Comparison of ENCODE assay signal across 18 cellular contexts in the genomic region with DNA sequence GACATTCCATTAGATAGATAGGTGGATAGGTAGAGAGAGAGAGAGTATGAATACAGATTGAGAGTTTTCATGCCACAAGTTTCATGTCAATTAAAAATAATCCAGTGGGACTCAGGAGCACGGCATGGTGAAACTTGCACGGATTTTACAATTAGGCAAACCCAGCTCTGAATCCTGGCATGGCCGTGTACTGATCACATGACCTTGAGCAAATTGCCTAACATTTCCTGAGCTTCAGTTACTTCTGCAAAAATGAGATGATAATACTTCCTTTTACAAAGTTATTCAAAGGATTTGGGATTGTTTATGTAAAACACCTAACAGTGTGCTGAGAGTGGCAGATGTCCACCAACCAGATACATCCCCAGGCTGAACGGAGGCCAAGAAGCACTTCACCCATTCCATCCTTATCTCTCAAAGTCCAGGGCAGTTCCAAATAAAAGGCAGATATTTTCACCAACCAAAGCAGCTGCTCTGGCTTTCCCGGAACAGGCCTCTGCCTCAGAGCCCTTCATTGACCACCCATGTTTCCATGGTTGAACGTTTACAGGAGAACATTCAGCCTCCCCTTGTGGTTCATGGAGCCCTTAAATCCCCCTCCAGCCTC. TPM values are rescaled to one million over a fixed set of nuclear protein-coding genes. Genes with fewer than 3 reads are reported as not detected.
A peak's percentile ranks its signal among the peaks of the same experiment; 100 is the strongest.
DNase-seq lines count a peak whose midpoint lies in the region; ATAC-seq, FAIRE-seq and TF ChIP-seq lines count a peak whose summit lies in the region.
"Had no signal": no experiment of that assay in that cellular context is flagged by ENCODE, and none has a peak within 500 bp of the region (broad histone marks: within the 10 kb centered on the region; RNA-seq: fewer than 3 reads in every experiment).

No MANE protein-coding gene starts in this region.

- no peaks in the 10 kb centered on the region for H4K20me1 ChIP-seq in K562 (replicated peaks; ENCODE audit: control insufficient read depth, insufficient read depth, low read length)

- no peak overlapping the region for H3K27ac ChIP-seq in A673 (ENCODE audit: low read depth, low read length, poor library complexity, severe bottlenecking)
- H3K27ac ChIP-seq in K562 (ENCODE audit: extremely low read depth, low read depth, low read length), result no peak overlapping the region
- H3K27ac ChIP-seq: brain microvascular endothelial cell, psoas muscle had no signal

- TF ChIP-seq CTCF in A673 (conservative IDR thresholded peaks at IDR 0.05; ENCODE audit: low read depth, low read length) (no peak), K562 (IDR thresholded peaks at IDR 0.05 in 2 of 3, conservative IDR thresholded peaks at IDR 0.05 in 1 of 3; ENCODE audit: insufficient read depth in 2 of 3, low read depth in 1 of 3, low read length in 3 of 3) (no peak)

- no peak for TF ChIP-seq POLR2A in K562 (conservative IDR thresholded peaks at IDR 0.05)

- CTCF ChIA-PET in A673 (lab: Charles Lee), result interaction anchor here (0.6 kb wide), 1 partner anchor 31 kb away, joined by 7 read pairs; no protein-coding TSS in a partner anchor
- CTCF ChIA-PET in K562 (lab: Yijun Ruan, JAX; ENCODE audit: low intra/inter-chr PET ratio), result no interaction called here

- in situ Hi-C loops in K562 (cut with MboI), result no loop called here

- peak overlapping the region; percentile 47; the same call in 1 of the 2 replicates for H2AFZ ChIP-seq in K562 (ENCODE audit: low read depth, low read length)

- no peak overlapping the region for H3K4me3 ChIP-seq in A673 (ENCODE audit: low read depth, low read length, poor library complexity, severe bottlenecking)
- H3K4me3 ChIP-seq in K562, result no peak overlapping the region
- H3K4me3 ChIP-seq: psoas muscle had no signal

- FAIRE-seq in K562 (lab: Jason Lieb, UNC), result no peak
- FAIRE-seq: endothelial cell of umbilical vein, H1 had no signal

- POLR2A ChIA-PET in A673 (lab: Charles Lee; ENCODE audit: low non-redundant PET), result no interaction called here
- POLR2A ChIA-PET in K562 (lab: Yijun Ruan, JAX), result interaction anchor here (0.6 kb wide), 1 partner anchor 133 kb away, joined by 3 read pairs; no protein-coding TSS in a partner anchor

- ATAC-seq in K562 (no peak), GM21367 (IDR thresholded peaks at IDR 0.05; ENCODE audit: unreplicated experiment) (no peak)
- ATAC-seq: stimulated activated memory B cell treated with anti-CD40 and anti-IgM and Interleukin-4, amounts not matched to agents 10 μg/mL and 1 μg/mL and 100 μg/mL, for 72 hours had no signal

- WGBS in K562 (ENCODE audit: insufficient coverage, low coverage, missing lambda C conversion rate), result 0% methylated on average over 6 of the region's 6 CpGs

- TF ChIP-seq RAD21 in Ishikawa (IDR thresholded peaks at IDR 0.05; ENCODE audit: low read depth), result no peak
- no peak for TF ChIP-seq RAD21 in K562 (CRISPR knock-in tag; conservative IDR thresholded peaks at IDR 0.05 in 1 of 2, IDR thresholded peaks at IDR 0.05 in 1 of 2)

- intact Hi-C loops in A673 (cut with micrococcal nuclease; ENCODE audit: unreplicated experiment) (no loop called here), K562 (cut with micrococcal nuclease) (no loop called here)

- no peaks in the 10 kb centered on the region for H3K79me2 ChIP-seq in K562 (ENCODE audit: control insufficient read depth, insufficient read depth, low read length)

- H3K9me3 ChIP-seq in A673 (ENCODE audit: low read depth, low read length, poor library complexity, severe bottlenecking), result no peaks in the 10 kb centered on the region
- no peaks in the 10 kb centered on the region for H3K9me3 ChIP-seq in K562 (replicated peaks; ENCODE audit: control insufficient read depth, insufficient read depth, low read depth, low read length)
- H3K9me3 ChIP-seq: psoas muscle had no signal

- no TSS peak for BruUV-seq in A673 (replicated peaks; lab: Mats Ljungman, UMichigan)
- BruUV-seq in K562 (replicated peaks; lab: Mats Ljungman, UMichigan), result no TSS peak

- H3K9me1 ChIP-seq in K562 (ENCODE audit: control insufficient read depth, insufficient read depth, low read length), result no peaks in the 10 kb centered on the region

- no peaks in the 10 kb centered on the region for H3K4me1 ChIP-seq in A673 (ENCODE audit: insufficient read depth, low read length, poor library complexity, severe bottlenecking)
- 0 out of 5 replicates have a peak, but pooled peaks cover 0 to 3% of the 10 kb centered on the region in 2 experiments for H3K4me1 ChIP-seq in K562 (replicated peaks in 1 of 2; ENCODE audit: control insufficient read depth in 2 of 2, insufficient read depth in 2 of 2, low read length in 2 of 2)
- H3K4me1 ChIP-seq: psoas muscle had no signal

- no peak overlapping the region for H3K9ac ChIP-seq in K562 (ENCODE audit: insufficient read depth in 1 of 2, low read depth in 2 of 2, low read length in 2 of 2)

- no peak for TF ChIP-seq EP300 in Ishikawa (IDR thresholded peaks at IDR 0.05; ENCODE audit: borderline replicate concordance)
- TF ChIP-seq EP300 in K562 (IDR thresholded peaks at IDR 0.05; ENCODE audit: low read length), result no peak

- H3K27me3 ChIP-seq in A673 (replicated peaks; ENCODE audit: insufficient read depth, low read depth, low read length, poor library complexity) (no peaks in the 10 kb centered on the region), K562 (ENCODE audit: control insufficient read depth in 2 of 2, insufficient read depth in 2 of 2, low read length in 2 of 2) (peaks cover 7 to 8% of the 10 kb centered on the region in 2 experiments; a peak in 2 of 5 replicates)
- H3K27me3 ChIP-seq: brain microvascular endothelial cell had no signal

- peak; percentile 24 for DNase-seq in A673 (ENCODE audit: low spot score)
- no peak for DNase-seq in K562 (ENCODE audit: extremely low read depth in 1 of 4, low spot score in 3 of 4)
- peak; percentile 66 for DNase-seq in iris pigment epithelial cell (ENCODE audit: low read depth)
- DNase-seq in cerebellar nuclear complex (lab: John Stamatoyannopoulos, UW), result no peak
- no peak for DNase-seq in cerebellar cortex (ENCODE audit: low spot score)
- no peak for DNase-seq in middle frontal gyrus (ENCODE audit: extremely low spot score, low spot score)
- DNase-seq: activated CD4-positive, alpha-beta T cell treated with anti-CD3 and anti-CD28 coated beads, Interleukin-2, amount 10 ng/mL, durations not matched to agents 24 days and 14 days; brain microvascular endothelial cell; NCI-H2029 treated with DMSO at 0.1 percent for 48 hours; psoas muscle; stimulated activated CD4-positive, alpha-beta T cell treated with anti-CD3 and anti-CD28 coated beads, Interleukin-4, amount 100 ng/mL, for 1 hour had no signal

- no peak overlapping the region for H3K4me2 ChIP-seq in K562 (ENCODE audit: insufficient read depth, low read length)

- H3K36me3 ChIP-seq in A673 (ENCODE audit: insufficient read depth, low read length, poor library complexity, severe bottlenecking) (no peaks in the 10 kb centered on the region), K562 (ENCODE audit: control insufficient read depth, insufficient read depth, low read length) (no peaks in the 10 kb centered on the region)
- H3K36me3 ChIP-seq: brain microvascular endothelial cell had no signal

TF ChIP-seq in K562, 482 proteins besides CTCF, POLR2A, EP300 and RAD21 (continues in another document):
- TF ChIP-seq KDM5B (IDR thresholded peaks at IDR 0.05; ENCODE audit: insufficient replicate concordance, low read depth, low read length), result no peak
- TF ChIP-seq ZNF282 (CRISPR knock-in tag; IDR thresholded peaks at IDR 0.05), result no peak
- no peak for TF ChIP-seq ZNF764 (CRISPR knock-in tag; IDR thresholded peaks at IDR 0.05; ENCODE audit: low read depth)

RNA-seq across cellular contexts. Expression of gene APLNR, which starts 17.9 kb away (rescaled TPM):
- total RNA-seq in A673 (2021) (0.66 and 0.67 TPM in 2 replicates), K562 (2014; rRNA removed) (0.50 and 0.86 TPM in 2 replicates), K562 (2014; rRNA removed; fragmentation: Illumina TruSeq; extraction: Trizol) (0.58 and 0.61 TPM in 2 replicates), K562 (2015; rRNA removed; fragmentation: Illumina TruSeq; extraction: Trizol) (0.65 and 0.72 TPM in 2 replicates), K562 (2021) (1.9 and 2.0 TPM in 2 replicates)
- total RNA-seq in K562 (2011; cell fraction: chromatin; rRNA removed; ENCODE audit: low replicate concordance), result 10.9 and 17.6 TPM in 2 replicates
- 24.2 and 27.0 TPM in 2 replicates for total RNA-seq in K562 (2011; cell fraction: nucleolus; rRNA removed)
- 22.6 and 26.2 TPM in 2 replicates for total RNA-seq in K562 (2011; cell fraction: nucleoplasm; rRNA removed)
- polyA plus RNA-seq in K562 (2011; rRNA removed) (2.0 and 2.1 TPM in 2 replicates), K562 (2014; fragmentation: Illumina TruSeq; extraction: Trizol) (1.7 and 1.9 TPM in 2 replicates), K562 (2014; fragmentation: Nextera tagmentation; extraction: Ambion mirVana) (under 1 TPM; 0.15 to 0.41 TPM), K562 (2014; rRNA removed) (0.94 and 1.4 TPM in 2 replicates)
- 1.9 and 4.8 TPM in 2 replicates for polyA plus RNA-seq in K562 (2011; cell fraction: cytosol; rRNA removed)
- polyA plus RNA-seq in K562 (2011; cell fraction: nucleus; rRNA removed), result 2.5 and 4.0 TPM in 2 replicates
- 1.4 and 2.6 TPM in 2 replicates for polyA plus RNA-seq in K562 (2012)
- polyA minus RNA-seq in K562 (2011; rRNA and poly(A)+ RNA removed), result 1.5 and 2.6 TPM in 2 replicates
- polyA minus RNA-seq in K562 (2011; cell fraction: cytosol; rRNA and poly(A)+ RNA removed), result 0.91 and 1.7 TPM in 2 replicates
- 1.8 and 1.9 TPM in 2 replicates for polyA minus RNA-seq in K562 (2011; cell fraction: nucleus; rRNA and poly(A)+ RNA removed)
- total RNA-seq: activated CD4-positive, alpha-beta T cell treated with anti-CD3 and anti-CD28 coated beads, Interleukin-2, amount 10 ng/mL, durations not matched to agents 24 days and 14 days; Daoy; H1 had no signal

RNA-seq across cellular contexts. Expression of gene LRRC55, which starts 37.4 kb away (rescaled TPM):
- total RNA-seq in A673 (2021), result 2.5 and 3.0 TPM in 2 replicates
- total RNA-seq in K562 (2011; cell fraction: chromatin; rRNA removed; ENCODE audit: low replicate concordance), result not detected in 2 replicates
- total RNA-seq in K562 (2011; cell fraction: nucleolus; rRNA removed), result not detected in 2 replicates
- not detected in 2 replicates for total RNA-seq in K562 (2011; cell fraction: nucleoplasm; rRNA removed)
- not detected in 2 replicates for total RNA-seq in K562 (2014; rRNA removed)
- not detected in 2 replicates for total RNA-seq in K562 (2014; rRNA removed; fragmentation: Illumina TruSeq; extraction: Trizol)
- total RNA-seq in K562 (2015; rRNA removed; fragmentation: Illumina TruSeq; extraction: Trizol), result not detected in 2 replicates
- total RNA-seq in K562 (2021), result not detected in 2 replicates
- not detected in 2 replicates for polyA plus RNA-seq in K562 (2011; rRNA removed)
- not detected in 2 replicates for polyA plus RNA-seq in K562 (2011; cell fraction: cytosol; rRNA removed)
- polyA plus RNA-seq in K562 (2011; cell fraction: nucleus; rRNA removed), result not detected in 2 replicates
- not detected in 2 replicates for polyA plus RNA-seq in K562 (2012)
- not detected in 2 replicates for polyA plus RNA-seq in K562 (2014; fragmentation: Illumina TruSeq; extraction: Trizol)
- not detected for polyA plus RNA-seq in K562 (2014; fragmentation: Nextera tagmentation; extraction: Ambion mirVana)
- polyA plus RNA-seq in K562 (2014; rRNA removed), result not detected in 2 replicates
- polyA minus RNA-seq in K562 (2011; rRNA and poly(A)+ RNA removed), result not detected in 2 replicates
- polyA minus RNA-seq in K562 (2011; cell fraction: cytosol; rRNA and poly(A)+ RNA removed), result not detected in 2 replicates
- polyA minus RNA-seq in K562 (2011; cell fraction: nucleus; rRNA and poly(A)+ RNA removed), result not detected in 2 replicates
- total RNA-seq: activated CD4-positive, alpha-beta T cell treated with anti-CD3 and anti-CD28 coated beads, Interleukin-2, amount 10 ng/mL, durations not matched to agents 24 days and 14 days; endothelial cell of umbilical vein; LHCN-M2 had no signal
- polyA plus RNA-seq: endothelial cell of umbilical vein had no signal

Comparison
In these comparisons a context has a peak if more than half of its experiments do, and no peak if none do; other contexts are left out.
1. DNase-seq: peak in A673 (single experiment) and iris pigment epithelial cell (single experiment); none in K562 (0 of 4), cerebellar nuclear complex (0 of 2), cerebellar cortex (single experiment) and middle frontal gyrus (single experiment).